In genomic region chr3:127171320-127171719, GRCh38 we compare ENCODE assay signal across 1 cellular context.
TF ChIP-seq lines count a peak whose summit lies in the region.

No MANE protein-coding gene starts in this region.

TF ChIP-seq in H1, 55 proteins besides CTCF, POLR2A, EP300 and RAD21 (continued from another document):
- TF ChIP-seq USF2 (IDR thresholded peaks at IDR 0.05; ENCODE audit: low read length) (no peak), RFX5 (IDR thresholded peaks at IDR 0.05; ENCODE audit: borderline replicate concordance, low read depth, low read length) (no peak), KDM1A (IDR thresholded peaks at IDR 0.05; ENCODE audit: borderline replicate concordance, low read length) (no peak), BRCA1 (IDR thresholded peaks at IDR 0.05; ENCODE audit: low read depth, low read length) (no peak), HDAC6 (IDR thresholded peaks at IDR 0.05; ENCODE audit: low read depth, low read length) (no peak), MAFK (IDR thresholded peaks at IDR 0.05; ENCODE audit: low read depth, low read length) (no peak)
